8 cellular contexts compared by ENCODE assay signal in genomic region chr1:31765041-31765467, GRCh38. TPM values are rescaled to one million over a fixed set of nuclear protein-coding genes. Genes with fewer than 3 reads are reported as not detected.
DNase-seq lines count a peak whose midpoint lies in the region; ATAC-seq and TF ChIP-seq lines count a peak whose summit lies in the region.
"Had no signal": no experiment of that assay in that cellular context is flagged by ENCODE, and none has a peak within 500 bp of the region (broad histone marks: within the 10 kb centered on the region; RNA-seq: fewer than 3 reads in every experiment).

No MANE protein-coding gene starts in this region.

- peak; percentile 27; the same call in 1 of the 2 replicates for TF ChIP-seq RAD21 in Ishikawa (IDR thresholded peaks at IDR 0.05; ENCODE audit: low read depth)

- H2BK12ac ChIP-seq in mesenchymal stem cell (ENCODE audit: low read length in 2 of 2) = no peak overlapping the region

- intact Hi-C loops in ascending aorta (cut with DNase I) = no loop called here

- TF ChIP-seq CTCF in kidney epithelial cell (IDR thresholded peaks at IDR 0.05; ENCODE audit: insufficient read depth, low read length, poor library complexity, severe bottlenecking) (peak; percentile 46), ascending aorta (IDR thresholded peaks at IDR 0.05) (no peak)

- H3K27ac ChIP-seq in ascending aorta = no peak overlapping the region
- H3K27ac ChIP-seq in mesenchymal stem cell (ENCODE audit: low read length, poor library complexity, severe bottlenecking) = no peak overlapping the region
- H3K27ac ChIP-seq: SK-N-MC had no signal

- H3K9ac ChIP-seq in mesenchymal stem cell (ENCODE audit: low read length) = no peak overlapping the region

- H2AFZ ChIP-seq in mesenchymal stem cell (ENCODE audit: low read depth, low read length) = no peak overlapping the region

- H2BK15ac ChIP-seq in mesenchymal stem cell (ENCODE audit: low read depth, poor library complexity, severe bottlenecking) = no peak overlapping the region

- H3K4me2 ChIP-seq in mesenchymal stem cell (ENCODE audit: low read length, poor library complexity, severe bottlenecking) = no peak overlapping the region

- H3K4me3 ChIP-seq in kidney epithelial cell (ENCODE audit: low read depth, low read length) (no peak overlapping the region), ascending aorta (no peak overlapping the region), mesenchymal stem cell (ENCODE audit: insufficient read depth in 1 of 2, low read depth in 1 of 2, low read length in 2 of 2) (peak overlapping the region in 1 of 2 experiments; percentile 71)

- H3K4me1 ChIP-seq in ascending aorta (peaks cover 10 to 31% of the 10 kb centered on the region in 2 donors), mesenchymal stem cell (ENCODE audit: control insufficient read depth, insufficient read depth, low read depth, low read length) (peaks cover 71% of the 10 kb centered on the region)

- H3K23ac ChIP-seq in mesenchymal stem cell (ENCODE audit: low read length in 2 of 2) = peak overlapping the region in 1 of 2 experiments; percentile 0

- H4K8ac ChIP-seq in mesenchymal stem cell (ENCODE audit: low read length) = no peak overlapping the region

- no peaks in the 10 kb centered on the region for H3K79me1 ChIP-seq in mesenchymal stem cell (replicated peaks; ENCODE audit: low read length, poor library complexity, severe bottlenecking)

- peaks cover 8% of the 10 kb centered on the region for H3K27me3 ChIP-seq in kidney epithelial cell (ENCODE audit: control insufficient read depth, insufficient read depth, low read length)
- no peaks in the 10 kb centered on the region for H3K27me3 ChIP-seq in ascending aorta
- H3K27me3 ChIP-seq in mesenchymal stem cell (ENCODE audit: control insufficient read depth in 1 of 2, insufficient read depth in 1 of 2, low read length in 2 of 2) = peaks cover 27 to 45% of the 10 kb centered on the region in 2 experiments

- peak; percentile 65 for DNase-seq in DMS79 treated with DMSO at 0.1 percent for 48 hours (lab: John Stamatoyannopoulos, UW)
- DNase-seq in UCSD-AML1 (lab: John Stamatoyannopoulos, UW; ENCODE audit: unreplicated experiment) = peak; percentile 33
- no peak for DNase-seq in kidney epithelial cell (ENCODE audit: low read depth)
- no peak for DNase-seq in ascending aorta (ENCODE audit: low spot score in 2 of 2)
- DNase-seq in mesenchymal stem cell = no peak

- no peak overlapping the region for H2AK5ac ChIP-seq in mesenchymal stem cell (ENCODE audit: low read length, severe bottlenecking)

- H3K9me3 ChIP-seq in ascending aorta = no peaks in the 10 kb centered on the region
- no peaks in the 10 kb centered on the region for H3K9me3 ChIP-seq in mesenchymal stem cell (ENCODE audit: control insufficient read depth, low read length)

- H3K4ac ChIP-seq in mesenchymal stem cell (ENCODE audit: low read depth in 1 of 2, low read length in 2 of 2) = no peak overlapping the region

- H3K36me3 ChIP-seq in kidney epithelial cell (ENCODE audit: control insufficient read depth, insufficient read depth, low read length) = no peaks in the 10 kb centered on the region
- no peaks in the 10 kb centered on the region for H3K36me3 ChIP-seq in ascending aorta
- no peaks in the 10 kb centered on the region for H3K36me3 ChIP-seq in mesenchymal stem cell (ENCODE audit: control insufficient read depth in 1 of 2, insufficient read depth in 2 of 2, low read depth in 1 of 2, low read length in 2 of 2)

- no peak overlapping the region for H3K14ac ChIP-seq in mesenchymal stem cell (ENCODE audit: low read length in 2 of 2)

- no peak overlapping the region for H4K91ac ChIP-seq in mesenchymal stem cell (ENCODE audit: low read length)

- WGBS in mesenchymal stem cell = 46% methylated on average over 5 of the region's 5 CpGs

- H2BK5ac ChIP-seq in mesenchymal stem cell (ENCODE audit: low read depth, low read length, poor library complexity, severe bottlenecking) = no peak overlapping the region

- TF ChIP-seq EP300 in Ishikawa (IDR thresholded peaks at IDR 0.05; ENCODE audit: borderline replicate concordance) = no peak

- H2BK120ac ChIP-seq in mesenchymal stem cell (ENCODE audit: low read depth, low read length) = no peak overlapping the region

- no peak overlapping the region for H3K18ac ChIP-seq in mesenchymal stem cell (ENCODE audit: low read depth in 1 of 2, low read length in 2 of 2)

- no peak for ATAC-seq in HG03196 (IDR thresholded peaks at IDR 0.05; ENCODE audit: unreplicated experiment)

TF ChIP-seq in Ishikawa, 13 proteins besides CTCF, POLR2A, EP300 and RAD21:
- TF ChIP-seq TEAD4 (IDR thresholded peaks at IDR 0.05) (no peak), NFIC (IDR thresholded peaks at IDR 0.05) (peak; percentile 65), FOXM1 (IDR thresholded peaks at IDR 0.05; ENCODE audit: borderline replicate concordance, low read depth) (no peak), MAX (IDR thresholded peaks at IDR 0.05) (no peak), YY1 (IDR thresholded peaks at IDR 0.05; ENCODE audit: low read depth) (no peak)

RNA-seq across cellular contexts. Expression of gene ADGRB2, which starts 0.9 kb away (rescaled TPM):
- total RNA-seq in kidney epithelial cell (1.5 and 2.6 TPM in 2 replicates), ascending aorta (1.9 TPM)
- 6.1 TPM for polyA plus RNA-seq in mesenchymal stem cell (2013, experiment 1 of 2)
- polyA plus RNA-seq in mesenchymal stem cell (2013, experiment 2 of 2) = 5.3 TPM

RNA-seq across cellular contexts. Expression of gene SPOCD1, which starts 50.8 kb away (rescaled TPM):
- 29.4 and 31.8 TPM in 2 replicates for total RNA-seq in kidney epithelial cell
- 30.7 TPM for total RNA-seq in ascending aorta
- polyA plus RNA-seq in mesenchymal stem cell (2013, experiment 1 of 2) = 20.4 TPM
- 20.7 TPM for polyA plus RNA-seq in mesenchymal stem cell (2013, experiment 2 of 2)

Comparison
In these comparisons a context has a peak if more than half of its experiments do, and no peak if none do; other contexts are left out.
1. DNase-seq: peak in DMS79 treated with DMSO at 0.1 percent for 48 hours (single experiment) and UCSD-AML1 (single experiment); none in kidney epithelial cell (single experiment), ascending aorta (0 of 2) and mesenchymal stem cell (single experiment).